In genomic region chr17:77884019-77884418, GRCh38 we compare ENCODE assay signal across 10 cellular contexts.
A peak's percentile ranks its signal among the peaks of the same experiment; 100 is the strongest.
DNase-seq lines count a peak whose midpoint lies in the region; ATAC-seq and TF ChIP-seq lines count a peak whose summit lies in the region.
"Had no signal": no experiment of that assay in that cellular context is flagged by ENCODE, and none has a peak within 500 bp of the region (broad histone marks: within the 10 kb centered on the region; RNA-seq: fewer than 3 reads in every experiment).

No MANE protein-coding gene starts in this region.

- H3K4me1 ChIP-seq in BLaER1 treated with 17β-estradiol and CSF1 and Interleukin-3, amounts not matched to agents 10 nM and 100 nM, result peaks cover 66 to 83% (median 77%) of the 10 kb centered on the region in 10 experiments
- peaks cover 62% of the 10 kb centered on the region for H3K4me1 ChIP-seq in Karpas-422 (ENCODE audit: low read length)

- H3K27me3 Mint-ChIP-seq in activated CD4-positive, alpha-beta memory T cell treated with anti-CD3 and anti-CD28 coated beads for 36 hours, result peaks cover under 1% of the 10 kb centered on the region

- H3K27me3 ChIP-seq in BLaER1 treated with 17β-estradiol and CSF1 and Interleukin-3, amounts not matched to agents 10 nM and 100 nM, result peaks cover 43 to 76% (median 50%) of the 10 kb centered on the region in 11 experiments
- no peaks in the 10 kb centered on the region; the same call in 1 of the 2 replicates for H3K27me3 ChIP-seq in Karpas-422 (ENCODE audit: low read length)

- no peak overlapping the region for H3K27ac ChIP-seq in BLaER1 treated with 17β-estradiol and CSF1 and Interleukin-3, amounts not matched to agents 10 nM and 100 nM
- H3K27ac ChIP-seq in Karpas-422 (ENCODE audit: low read length) (no peak overlapping the region), RWPE1 (no peak overlapping the region)
- H3K27ac ChIP-seq: pancreas, SJSA1 had no signal

- no peaks in the 10 kb centered on the region for H3K9me3 Mint-ChIP-seq in activated CD4-positive, alpha-beta memory T cell treated with anti-CD3 and anti-CD28 coated beads for 36 hours

- peaks cover 78% of the 10 kb centered on the region for H3K4me1 Mint-ChIP-seq in activated CD4-positive, alpha-beta memory T cell treated with anti-CD3 and anti-CD28 coated beads for 36 hours (ENCODE audit: low read depth)

- TF ChIP-seq CTCF in RWPE1 (conservative IDR thresholded peaks at IDR 0.05; ENCODE audit: low read depth), result no peak

- H3K9me2 ChIP-seq in Karpas-422 (replicated peaks; ENCODE audit: insufficient read depth, low read length), result no peaks in the 10 kb centered on the region

- no peak for ATAC-seq in GM21723 (IDR thresholded peaks at IDR 0.05; ENCODE audit: unreplicated experiment)
- ATAC-seq: pancreas had no signal

- H3K79me2 ChIP-seq in Karpas-422 (ENCODE audit: low read length), result no peaks in the 10 kb centered on the region

- no peaks in the 10 kb centered on the region for H3K36me3 Mint-ChIP-seq in activated CD4-positive, alpha-beta memory T cell treated with anti-CD3 and anti-CD28 coated beads for 36 hours

- H3K36me3 ChIP-seq in BLaER1 treated with 17β-estradiol and CSF1 and Interleukin-3, amounts not matched to agents 10 nM and 100 nM, result no peaks in the 10 kb centered on the region
- no peaks in the 10 kb centered on the region for H3K36me3 ChIP-seq in Karpas-422 (ENCODE audit: insufficient read depth, low read length)
- H3K36me3 ChIP-seq: pancreas, SJSA1 had no signal

- intact Hi-C loops in activated CD4-positive, alpha-beta memory T cell treated with anti-CD3 and anti-CD28 coated beads for 36 hours (cut with micrococcal nuclease), result loop anchor here (5.0 to 10.0 kb wide), 2 partner anchors 73 to 429 kb away; partner anchors contain the start of gene TNRC6C

- POLR2A ChIA-PET in activated CD4-positive, alpha-beta memory T cell treated with anti-CD3 and anti-CD28 coated beads for 36 hours (lab: Charles Lee), result no interaction called here
- POLR2A ChIA-PET in RWPE1 (lab: Yijun Ruan, JAX; ENCODE audit: low non-redundant PET), result no interaction called here

- CTCF ChIA-PET in activated CD4-positive, alpha-beta memory T cell treated with anti-CD3 and anti-CD28 coated beads for 36 hours (lab: Charles Lee), result interaction anchor here (1.3 to 2.2 kb wide), 3 partner anchors 11 to 130 kb away, joined by 3 to 8 read pairs (median 4); no protein-coding TSS in a partner anchor
- CTCF ChIA-PET in RWPE1 (lab: Yijun Ruan, JAX), result no interaction called here

- H3K27ac Mint-ChIP-seq in activated CD4-positive, alpha-beta memory T cell treated with anti-CD3 and anti-CD28 coated beads for 36 hours, result peak overlapping the region; percentile 69

- peaks cover 0 to 30% (median 9%) of the 10 kb centered on the region in 11 experiments; a peak in 14 of 22 replicates for H4K20me1 ChIP-seq in BLaER1 treated with 17β-estradiol and CSF1 and Interleukin-3, amounts not matched to agents 10 nM and 100 nM
- no peaks in the 10 kb centered on the region; the same call in 1 of the 2 replicates for H4K20me1 ChIP-seq in Karpas-422 (ENCODE audit: insufficient read depth, low read depth, low read length)

- DNase-seq in Karpas-422 (peak; percentile 82), iPS-NIHi7 (ENCODE audit: extremely low spot score) (peak; percentile 68), SW 1271 (lab: John Stamatoyannopoulos, UW) (no peak), NOMO-1 treated with DMSO at 0.1 percent for 48 hours (lab: John Stamatoyannopoulos, UW; ENCODE audit: unreplicated experiment) (no peak), RWPE1 (ENCODE audit: low spot score) (no peak)
- DNase-seq in activated CD4-positive, alpha-beta memory T cell treated with anti-CD3 and anti-CD28 coated beads for 36 hours, result no peak

- no peak overlapping the region for H3K4me3 Mint-ChIP-seq in activated CD4-positive, alpha-beta memory T cell treated with anti-CD3 and anti-CD28 coated beads for 36 hours

- peak overlapping the region in 7 of 11 experiments; percentile 2 to 98 (median 11); a peak in 7 of 22 replicates for H3K4me2 ChIP-seq in BLaER1 treated with 17β-estradiol and CSF1 and Interleukin-3, amounts not matched to agents 10 nM and 100 nM
- H3K4me2 ChIP-seq in Karpas-422 (ENCODE audit: low read depth, low read length, poor library complexity, severe bottlenecking), result peak overlapping the region; percentile 59

- no peak overlapping the region for H2AFZ ChIP-seq in Karpas-422 (ENCODE audit: low read length)

- H3K9me3 ChIP-seq in BLaER1 treated with 17β-estradiol and CSF1 and Interleukin-3, amounts not matched to agents 10 nM and 100 nM (replicated peaks in 1 of 11), result peaks cover 0 to 11% (median 0%) of the 10 kb centered on the region in 11 experiments; a peak in 6 of 22 replicates
- H3K9me3 ChIP-seq in Karpas-422 (ENCODE audit: low read length), result no peaks in the 10 kb centered on the region
- H3K9me3 ChIP-seq: pancreas, SJSA1 had no signal

- H3K4me3 ChIP-seq in BLaER1 treated with 17β-estradiol and CSF1 and Interleukin-3, amounts not matched to agents 10 nM and 100 nM, result no peak overlapping the region
- peak overlapping the region; percentile 45; the same call in 1 of the 2 replicates for H3K4me3 ChIP-seq in Karpas-422 (ENCODE audit: low read length)
- H3K4me3 ChIP-seq: pancreas, SJSA1 had no signal

- no peak overlapping the region for H3K9ac ChIP-seq in BLaER1 treated with 17β-estradiol and CSF1 and Interleukin-3, amounts not matched to agents 10 nM and 100 nM
- 0 out of 2 replicates have a peak overlapping the region, but pooled peaks have one; percentile 28 for H3K9ac ChIP-seq in Karpas-422 (ENCODE audit: low read length)

Comparison
In these comparisons a context has a peak if more than half of its experiments do, and no peak if none do; other contexts are left out.
1. DNase-seq: peak in Karpas-422 (single experiment) and iPS-NIHi7 (single experiment); none in activated CD4-positive, alpha-beta memory T cell treated with anti-CD3 and anti-CD28 coated beads for 36 hours (single experiment), SW 1271 (0 of 2), NOMO-1 treated with DMSO at 0.1 percent for 48 hours (single experiment) and RWPE1 (single experiment).